In genomic region chr9:128121924-128122808, GRCh38 we compare ENCODE assay signal across 2 cellular contexts.
TF ChIP-seq lines count a peak whose summit lies in the region.

No MANE protein-coding gene starts in this region.

TF ChIP-seq in K562, 482 proteins besides CTCF, POLR2A, EP300 and RAD21:
- no peak for TF ChIP-seq ZBTB1 (CRISPR knock-in tag; IDR thresholded peaks at IDR 0.05; ENCODE audit: borderline replicate concordance, low read depth)
- TF ChIP-seq POLR2AphosphoS2 (IDR thresholded peaks at IDR 0.05; ENCODE audit: low read length), result no peak
- TF ChIP-seq, protein P1, sequence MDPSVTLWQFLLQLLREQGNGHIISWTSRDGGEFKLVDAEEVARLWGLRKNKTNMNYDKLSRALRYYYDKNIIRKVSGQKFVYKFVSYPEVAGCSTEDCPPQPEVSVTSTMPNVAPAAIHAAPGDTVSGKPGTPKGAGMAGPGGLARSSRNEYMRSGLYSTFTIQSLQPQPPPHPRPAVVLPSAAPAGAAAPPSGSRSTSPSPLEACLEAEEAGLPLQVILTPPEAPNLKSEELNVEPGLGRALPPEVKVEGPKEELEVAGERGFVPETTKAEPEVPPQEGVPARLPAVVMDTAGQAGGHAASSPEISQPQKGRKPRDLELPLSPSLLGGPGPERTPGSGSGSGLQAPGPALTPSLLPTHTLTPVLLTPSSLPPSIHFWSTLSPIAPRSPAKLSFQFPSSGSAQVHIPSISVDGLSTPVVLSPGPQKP (CRISPR knock-in tag; IDR thresholded peaks at IDR 0.05), result no peak
- TF ChIP-seq RBFOX2 (IDR thresholded peaks at IDR 0.05; ENCODE audit: low read depth, low read length), result peak; percentile 24; the same call in 1 of the 2 replicates
- TF ChIP-seq TCFL5 (CRISPR knock-in tag; conservative IDR thresholded peaks at IDR 0.05), result no peak
- no peak for TF ChIP-seq ZNF280B (CRISPR knock-in tag; IDR thresholded peaks at IDR 0.05)
- TF ChIP-seq HDGF (IDR thresholded peaks at IDR 0.05), result no peak
- TF ChIP-seq ETV1 (tag; conservative IDR thresholded peaks at IDR 0.05; ENCODE audit: low read depth), result no peak
- TF ChIP-seq POLR2G (IDR thresholded peaks at IDR 0.05; ENCODE audit: low read depth, low read length), result peak; percentile 46
- TF ChIP-seq ZNF785 (CRISPR knock-in tag; IDR thresholded peaks at IDR 0.05), result no peak
- TF ChIP-seq ZNF583 (CRISPR knock-in tag; IDR thresholded peaks at IDR 0.05), result no peak

TF ChIP-seq in WTC11, 78 proteins besides CTCF, POLR2A, EP300 and RAD21:
- no peak for TF ChIP-seq ZNF317 (CRISPR knock-in tag; IDR thresholded peaks at IDR 0.05; ENCODE audit: borderline replicate concordance, low read depth)
- no peak for TF ChIP-seq NR1H2 (CRISPR knock-in tag; IDR thresholded peaks at IDR 0.05)
- TF ChIP-seq ZNF138 (CRISPR knock-in tag; conservative IDR thresholded peaks at IDR 0.05), result no peak
- TF ChIP-seq IRF1 (CRISPR knock-in tag; IDR thresholded peaks at IDR 0.05), result no peak
- no peak for TF ChIP-seq TEAD4 (CRISPR knock-in tag; IDR thresholded peaks at IDR 0.05)
- TF ChIP-seq CBFB (CRISPR knock-in tag; IDR thresholded peaks at IDR 0.05; ENCODE audit: low read depth), result no peak
- TF ChIP-seq OVOL2 (CRISPR knock-in tag; IDR thresholded peaks at IDR 0.05; ENCODE audit: borderline replicate concordance), result no peak
- TF ChIP-seq SP1 (CRISPR knock-in tag; conservative IDR thresholded peaks at IDR 0.05), result no peak
